In genomic region chr15:65248506-65248905, GRCh38 we compare ENCODE assay signal across 15 cellular contexts. TPM values are rescaled to one million over a fixed set of nuclear protein-coding genes. Genes with fewer than 3 reads are reported as not detected.
DNase-seq lines count a peak whose midpoint lies in the region; FAIRE-seq and TF ChIP-seq lines count a peak whose summit lies in the region.
"Had no signal": no experiment of that assay in that cellular context is flagged by ENCODE, and none has a peak within 500 bp of the region (broad histone marks: within the 10 kb centered on the region; RNA-seq: fewer than 3 reads in every experiment).

No MANE protein-coding gene starts in this region.

- no peak overlapping the region for H3K4me3 ChIP-seq in H1 (ENCODE audit: extremely low read depth in 1 of 4, insufficient read depth in 2 of 4, low read depth in 3 of 4, low read length in 4 of 4)
- no peak overlapping the region for H3K4me3 ChIP-seq in skeletal muscle cell (ENCODE audit: low read depth, low read length)

- H2AK5ac ChIP-seq in H1 (ENCODE audit: low read depth, low read length), result no peak overlapping the region

- H3K18ac ChIP-seq in H1 (ENCODE audit: extremely low read depth, low read length), result no peak overlapping the region

- no peak for TF ChIP-seq EP300 in H1 (IDR thresholded peaks at IDR 0.05; ENCODE audit: borderline replicate concordance in 1 of 2, low read depth in 2 of 2, low read length in 2 of 2)

- H4K5ac ChIP-seq in H1 (ENCODE audit: insufficient read length, low read depth, low read length), result no peak overlapping the region

- H3K23me2 ChIP-seq in H1 (ENCODE audit: low read depth, low read length), result no peaks in the 10 kb centered on the region

- TF ChIP-seq CTCF in H1 (IDR thresholded peaks at IDR 0.05; ENCODE audit: control extremely low read depth in 1 of 3, insufficient read depth in 1 of 3, low read depth in 1 of 3, low read length in 3 of 3), result no peak

- H4K91ac ChIP-seq in H1 (replicated peaks; ENCODE audit: insufficient read length, low read length), result peak overlapping the region; percentile 75

- peaks cover 0 to 4% (median 2%) of the 10 kb centered on the region in 4 experiments; a peak in 4 of 7 replicates for H3K4me1 ChIP-seq in H1 (replicated peaks in 1 of 4; ENCODE audit: control insufficient read depth in 3 of 4, insufficient read depth in 4 of 4, low read length in 3 of 4)

- H3K79me2 ChIP-seq in H1 (ENCODE audit: control insufficient read depth in 1 of 2, insufficient read depth in 2 of 2, low read length in 2 of 2), result no peaks in the 10 kb centered on the region

- H3K9ac ChIP-seq in H1 (replicated peaks in 1 of 4; ENCODE audit: extremely low read depth in 1 of 4, low read depth in 3 of 4, low read length in 3 of 4), result no peak overlapping the region

- H3K9me3 ChIP-seq in H1 (ENCODE audit: insufficient read depth in 2 of 2, low read depth in 1 of 2, low read length in 1 of 2), result no peaks in the 10 kb centered on the region

- no peak overlapping the region for H3K4ac ChIP-seq in H1 (replicated peaks; ENCODE audit: insufficient read length, low read depth, low read length)

- H4K20me1 ChIP-seq in H1 (replicated peaks in 1 of 2; ENCODE audit: control insufficient read depth in 1 of 2, insufficient read depth in 2 of 2, low read length in 2 of 2), result no peaks in the 10 kb centered on the region

- FAIRE-seq in H1 (lab: Jason Lieb, UNC), result no peak
- FAIRE-seq: colon had no signal

- POLR2A ChIA-PET in H1 (lab: Charles Lee; ENCODE audit: partially characterized antibody), result interaction anchor here (0.6 to 2.0 kb wide), 3 partner anchors 17 to 63 kb away, joined by 3 to 8 read pairs (median 3); partner anchors contain the start of gene CLPX

- H3K23ac ChIP-seq in H1 (ENCODE audit: insufficient read length), result no peak overlapping the region

- no peak overlapping the region for H2BK5ac ChIP-seq in H1 (ENCODE audit: low read depth, low read length)

- H3K36me3 ChIP-seq in H1 (ENCODE audit: control insufficient read depth in 2 of 4, insufficient read depth in 4 of 4, low read length in 3 of 4), result no peaks in the 10 kb centered on the region

- H3K14ac ChIP-seq in H1 (ENCODE audit: insufficient read length), result no peak overlapping the region

- H2BK12ac ChIP-seq in H1 (ENCODE audit: low read depth, low read length), result no peak overlapping the region

- H4K8ac ChIP-seq in H1 (ENCODE audit: extremely low read depth, insufficient read depth, low read length), result peak overlapping the region; percentile 69; the same call in 1 of the 2 replicates

- no peak overlapping the region for H2BK20ac ChIP-seq in H1 (ENCODE audit: low read length)

- H2BK15ac ChIP-seq in H1 (ENCODE audit: low read length), result peak overlapping the region; percentile 6; the same call in 1 of the 2 replicates

- H3K27me3 ChIP-seq in H1 (replicated peaks in 1 of 4; ENCODE audit: control insufficient read depth in 3 of 4, extremely low read depth in 1 of 4, insufficient read depth in 3 of 4, low read length in 3 of 4), result no peaks in the 10 kb centered on the region; a peak in 1 of 7 replicates

- H2BK120ac ChIP-seq in H1 (replicated peaks; ENCODE audit: low read depth, low read length), result no peak overlapping the region

- DNase-seq in DMS 273 (lab: John Stamatoyannopoulos, UW; ENCODE audit: unreplicated experiment) (peak; percentile 5), DMS 273 treated with DMSO at 0.1 percent for 48 hours (lab: John Stamatoyannopoulos, UW) (no peak), H1 (ENCODE audit: low read depth in 1 of 2, low spot score in 2 of 2) (no peak), skeletal muscle cell (ENCODE audit: low read depth) (peak; percentile 43), NOMO-1 treated with DMSO at 0.1 percent for 48 hours (lab: John Stamatoyannopoulos, UW; ENCODE audit: unreplicated experiment) (no peak), cerebellum (ENCODE audit: low spot score) (no peak)
- DNase-seq: activated CD4-positive, alpha-beta T cell treated with anti-CD3 and anti-CD28 coated beads, Interleukin-2, amount 10 ng/mL, durations not matched to agents 7 days and 5 days; amniotic stem cell; DMS79 treated with DMSO at 0.1 percent for 48 hours; mammary epithelial cell; NCI-H1417; occipital lobe had no signal

- H2AFZ ChIP-seq in H1 (ENCODE audit: low read length), result no peak overlapping the region

- CTCF ChIA-PET in H1 (lab: Charles Lee; ENCODE audit: partially characterized antibody), result interaction anchor here (0.8 to 2.1 kb wide), 5 partner anchors 23 to 347 kb away, joined by 3 to 13 read pairs (median 4); partner anchors contain the start of gene CILP

- no peak for TF ChIP-seq RAD21 in H1 (IDR thresholded peaks at IDR 0.05 in 1 of 2, conservative IDR thresholded peaks at IDR 0.05 in 1 of 2; ENCODE audit: low read depth in 2 of 2, low read length in 2 of 2)

- no peaks in the 10 kb centered on the region for H3K79me1 ChIP-seq in H1 (ENCODE audit: low read depth, low read length)

- WGBS in H1 (ENCODE audit: extremely low coverage in 1 of 2, insufficient coverage in 1 of 2, insufficient read length in 1 of 2, insufficient replicate concordance in 2 of 2, low coverage in 1 of 2, low lambda C conversion rate in 2 of 2, missing lambda C conversion rate in 1 of 2), 2 experiments, result 68% methylated on average over 4 of the region's 4 CpGs; no CpG with 5 or more reads in 1 of the 2 experiments

- no peak overlapping the region for H3K4me2 ChIP-seq in H1 (ENCODE audit: insufficient read depth in 1 of 2, low read depth in 2 of 2, low read length in 2 of 2)

- no peak overlapping the region for H3K56ac ChIP-seq in H1 (replicated peaks; ENCODE audit: insufficient read length, low read depth, low read length)

- no peak for TF ChIP-seq POLR2A in H1 (IDR thresholded peaks at IDR 0.05; ENCODE audit: control extremely low read depth in 1 of 2, low read depth in 2 of 2, low read length in 2 of 2)

- no peak overlapping the region for H3K27ac ChIP-seq in H1 (ENCODE audit: low read depth, low read length)
- H3K27ac ChIP-seq: 22Rv1, C4-2B had no signal

TF ChIP-seq in H1, 55 proteins besides CTCF, POLR2A, EP300 and RAD21:
- no peak for TF ChIP-seq BRCA1 (IDR thresholded peaks at IDR 0.05; ENCODE audit: low read depth, low read length)
- TF ChIP-seq HDAC6 (IDR thresholded peaks at IDR 0.05; ENCODE audit: low read depth, low read length), result no peak
- no peak for TF ChIP-seq POLR2AphosphoS5 (IDR thresholded peaks at IDR 0.05; ENCODE audit: low read depth, low read length)
- no peak for TF ChIP-seq RXRA (IDR thresholded peaks at IDR 0.05; ENCODE audit: insufficient read depth, low read depth, low read length)

RNA-seq across cellular contexts. Expression of gene CILP, which starts 37.2 kb away (rescaled TPM):
- total RNA-seq in H1 (2021; fragmentation: NEBNext Ultra II Directional; extraction: Animal tissue kit (Norgen Biotek cat#: 25700)), result not detected in 2 replicates
- polyA plus RNA-seq in H1 (2011; rRNA removed), result 0.02 TPM in 1 of 2 replicates, not detected in the other
- not detected for polyA plus RNA-seq in H1 (2011; cell fraction: cytosol; rRNA removed)
- 0.03 TPM for polyA plus RNA-seq in H1 (2011; cell fraction: nucleus; rRNA removed)
- not detected in 4 replicates for polyA plus RNA-seq in H1 (2012, experiment 1 of 2)
- not detected for polyA plus RNA-seq in H1 (2012, experiment 2 of 2)
- not detected for polyA plus RNA-seq in H1 (2013, experiment 1 of 2)
- not detected for polyA plus RNA-seq in H1 (2013, experiment 2 of 2)
- polyA minus RNA-seq in H1 (2011; rRNA and poly(A)+ RNA removed), result not detected in 2 replicates
- polyA minus RNA-seq in H1 (2011; cell fraction: cytosol; rRNA and poly(A)+ RNA removed), result not detected
- not detected for polyA minus RNA-seq in H1 (2011; cell fraction: nucleus; rRNA and poly(A)+ RNA removed)
- 0.27 TPM for total RNA-seq in cerebellum
- total RNA-seq: mammary epithelial cell had no signal
- polyA plus RNA-seq: mammary epithelial cell had no signal

RNA-seq across cellular contexts. Expression of gene PARP16, which starts 38.2 kb away (rescaled TPM):
- 3.7 and 5.0 TPM in 2 replicates for total RNA-seq in H1 (2021; fragmentation: NEBNext Ultra II Directional; extraction: Animal tissue kit (Norgen Biotek cat#: 25700))
- polyA plus RNA-seq in H1 (2011; rRNA removed), result 3.7 and 3.8 TPM in 2 replicates
- polyA plus RNA-seq in H1 (2011; cell fraction: cytosol; rRNA removed), result 4.1 TPM
- polyA plus RNA-seq in H1 (2011; cell fraction: nucleus; rRNA removed), result 3.2 TPM
- 4.0 to 4.4 TPM (median 4.1 TPM) in 4 replicates for polyA plus RNA-seq in H1 (2012, experiment 1 of 2)
- polyA plus RNA-seq in H1 (2012, experiment 2 of 2), result 4.1 TPM
- 3.3 TPM for polyA plus RNA-seq in H1 (2013, experiment 1 of 2)
- polyA plus RNA-seq in H1 (2013, experiment 2 of 2), result 3.8 TPM
- polyA minus RNA-seq in H1 (2011; rRNA and poly(A)+ RNA removed), result 4.2 and 4.4 TPM in 2 replicates
- 4.0 TPM for polyA minus RNA-seq in H1 (2011; cell fraction: cytosol; rRNA and poly(A)+ RNA removed)
- polyA minus RNA-seq in H1 (2011; cell fraction: nucleus; rRNA and poly(A)+ RNA removed), result 7.2 TPM
- total RNA-seq in cerebellum, result 8.1 TPM

RNA-seq across cellular contexts. Expression of gene RNU5A-1, which starts 47.3 kb away (rescaled TPM):
- not detected in 2 replicates for total RNA-seq in H1 (2021; fragmentation: NEBNext Ultra II Directional; extraction: Animal tissue kit (Norgen Biotek cat#: 25700))
- polyA plus RNA-seq in H1 (2011; rRNA removed), result not detected in 2 replicates
- polyA plus RNA-seq in H1 (2011; cell fraction: cytosol; rRNA removed), result not detected
- polyA plus RNA-seq in H1 (2011; cell fraction: nucleus; rRNA removed), result not detected
- not detected in 4 replicates for polyA plus RNA-seq in H1 (2012, experiment 1 of 2)
- polyA plus RNA-seq in H1 (2012, experiment 2 of 2), result not detected
- not detected for polyA plus RNA-seq in H1 (2013, experiment 1 of 2)
- not detected for polyA plus RNA-seq in H1 (2013, experiment 2 of 2)
- under 0.01 TPM in 2 replicates for polyA minus RNA-seq in H1 (2011; rRNA and poly(A)+ RNA removed)
- polyA minus RNA-seq in H1 (2011; cell fraction: cytosol; rRNA and poly(A)+ RNA removed), result not detected
- under 0.01 TPM for polyA minus RNA-seq in H1 (2011; cell fraction: nucleus; rRNA and poly(A)+ RNA removed)
- total RNA-seq in cerebellum, result not detected
- total RNA-seq: activated CD4-positive, alpha-beta T cell treated with anti-CD3 and anti-CD28 coated beads, Interleukin-2, amount 10 ng/mL, durations not matched to agents 7 days and 5 days; mammary epithelial cell; occipital lobe had no signal
- polyA plus RNA-seq: mammary epithelial cell had no signal

RNA-seq across cellular contexts. Expression of gene RNU5B-1, which starts 56.0 kb away (rescaled TPM):
- total RNA-seq in H1 (2021; fragmentation: NEBNext Ultra II Directional; extraction: Animal tissue kit (Norgen Biotek cat#: 25700)), result not detected in 2 replicates
- polyA plus RNA-seq in H1 (2011; rRNA removed), result not detected in 2 replicates
- polyA plus RNA-seq in H1 (2011; cell fraction: cytosol; rRNA removed), result not detected
- polyA plus RNA-seq in H1 (2011; cell fraction: nucleus; rRNA removed), result not detected
- polyA plus RNA-seq in H1 (2012, experiment 1 of 2), result not detected in 4 replicates
- not detected for polyA plus RNA-seq in H1 (2012, experiment 2 of 2)
- polyA plus RNA-seq in H1 (2013, experiment 1 of 2), result not detected
- not detected for polyA plus RNA-seq in H1 (2013, experiment 2 of 2)
- under 0.01 TPM in 2 replicates for polyA minus RNA-seq in H1 (2011; rRNA and poly(A)+ RNA removed)
- 649 TPM for polyA minus RNA-seq in H1 (2011; cell fraction: cytosol; rRNA and poly(A)+ RNA removed)
- under 0.01 TPM for polyA minus RNA-seq in H1 (2011; cell fraction: nucleus; rRNA and poly(A)+ RNA removed)
- total RNA-seq in cerebellum, result not detected
- total RNA-seq: mammary epithelial cell, occipital lobe had no signal
- polyA plus RNA-seq: mammary epithelial cell had no signal

Comparison
In these comparisons a context has a peak if more than half of its experiments do, and no peak if none do; other contexts are left out.
1. DNase-seq: peak in DMS 273 (single experiment) and skeletal muscle cell (single experiment); none in DMS 273 treated with DMSO at 0.1 percent for 48 hours (single experiment), H1 (0 of 2), NOMO-1 treated with DMSO at 0.1 percent for 48 hours (single experiment) and cerebellum (single experiment).